ENCODE assay signal across 17 cellular contexts in the genomic region with DNA sequence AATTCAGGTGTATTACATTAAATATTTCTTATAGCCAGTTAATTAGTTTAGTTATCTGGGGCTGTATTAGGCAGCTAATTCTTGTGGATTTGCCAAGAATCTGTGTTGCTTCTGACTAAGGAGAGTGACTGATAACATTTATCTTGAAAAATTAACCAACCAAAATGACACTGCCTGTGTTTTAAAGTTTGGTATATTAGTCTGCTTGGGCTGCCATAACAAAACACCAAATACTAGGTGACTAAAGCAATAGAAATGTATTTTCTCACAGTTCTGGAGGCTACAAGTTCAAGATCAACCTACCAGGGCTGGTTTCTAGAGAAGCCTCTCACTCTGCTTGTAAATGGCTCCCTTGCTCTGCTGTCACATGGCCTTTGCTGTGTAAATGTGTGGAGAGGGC.
"Had no signal": no experiment of that assay in that cellular context is flagged by ENCODE, and none has a peak within 500 bp of the region (broad histone marks: within the 10 kb centered on the region; RNA-seq: fewer than 3 reads in every experiment).

No MANE protein-coding gene starts in this region.

- DNase-seq: activated CD4-positive, alpha-beta T cell treated with anti-CD3 and anti-CD28 coated beads for 1 hour; activated CD4-positive, alpha-beta T cell treated with anti-CD3 and anti-CD28 coated beads, Interleukin-2, amount 50 U/mL, for 1 hour; activated CD8-positive, alpha-beta T cell treated with anti-CD3 and anti-CD28 coated beads, Interleukin-2, amount 10 ng/mL, durations not matched to agents 7 days and 5 days; activated gamma-delta T cell; activated naive CD4-positive, alpha-beta T cell treated with anti-CD3 and anti-CD28 coated beads, Interleukin-2, amount 50 U/mL, for 16 hours; activated naive CD8-positive, alpha-beta T cell treated with anti-CD3 and anti-CD28 coated beads, Interleukin-2, amount 50 U/mL, for 24 hours; anterior cingulate cortex; colonic mucosa; foreskin fibroblast; left ventricle myocardium inferior; naive thymus-derived CD4-positive, alpha-beta T cell; posterior cingulate gyrus; small intestine; stimulated activated CD4-positive, alpha-beta T cell treated with anti-CD3 and anti-CD28 coated beads, Interleukin-2, amount 100 ng/mL, for 24 hours; stimulated activated naive CD8-positive, alpha-beta T cell treated with anti-CD3 and anti-CD28 coated beads, Interleukin-15, amount 100 ng/mL, for 72 hours had no signal

- ATAC-seq: activated CD8-positive, alpha-beta T cell treated with anti-CD3 and anti-CD28 coated beads, Interleukin-2, amount 10 ng/mL, durations not matched to agents 7 days and 5 days; activated naive CD8-positive, alpha-beta T cell treated with anti-CD3 and anti-CD28 coated beads, Interleukin-2, amount 50 U/mL, for 24 hours; naive thymus-derived CD4-positive, alpha-beta T cell; sciatic nerve; stimulated activated effector memory CD8-positive, alpha-beta T cell treated with anti-CD3 and anti-CD28 coated beads, Interleukin-12 subunit alpha, Interleukin-12 subunit beta, amount 100 ng/mL, for 72 hours; stimulated activated naive CD8-positive, alpha-beta T cell treated with anti-CD3 and anti-CD28 coated beads, Interleukin-15, amount 100 ng/mL, for 72 hours had no signal
